ENCODE assay signal across 2 cellular contexts in the genomic region with DNA sequence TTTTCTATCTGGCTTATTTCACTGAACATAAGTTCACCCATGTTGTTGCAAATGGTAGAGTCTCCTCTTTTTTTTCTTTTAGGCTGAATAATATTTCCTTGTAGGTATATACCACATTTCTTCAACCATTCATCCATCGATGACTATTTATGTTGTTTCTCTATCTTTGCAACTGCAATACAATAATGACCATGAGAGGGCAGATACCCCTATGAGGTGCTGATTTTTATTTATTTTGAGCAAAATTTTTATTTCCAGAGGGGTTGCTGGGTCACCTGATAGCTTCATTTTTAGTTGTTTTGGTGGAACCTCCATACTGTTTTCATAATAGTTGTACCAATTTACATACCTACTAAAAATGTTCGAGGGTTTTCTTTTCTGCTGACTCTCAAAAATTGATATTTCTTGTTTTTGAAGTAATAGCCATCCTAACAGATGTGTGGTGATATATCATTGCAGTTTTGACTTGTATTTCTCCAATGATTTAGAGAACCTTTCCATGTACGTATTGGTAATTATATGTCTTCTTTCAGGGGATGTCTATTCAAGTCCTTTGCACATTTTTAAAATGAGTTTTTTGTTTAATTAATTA.
TF ChIP-seq lines count a peak whose summit lies in the region.

No MANE protein-coding gene starts in this region.

TF ChIP-seq in SK-N-SH, 30 proteins besides CTCF, POLR2A, EP300 and RAD21 (continued from another document):
- TF ChIP-seq FOXM1 (IDR thresholded peaks at IDR 0.05; ENCODE audit: low read depth) (no peak), USF1 (IDR thresholded peaks at IDR 0.05; ENCODE audit: borderline replicate concordance, low read depth) (no peak)

TF ChIP-seq in SK-N-SH treated with all-trans-retinoic acid at 6 μM for 48 hours, 23 proteins besides CTCF, POLR2A, EP300 and RAD21 (continued from another document):
- TF ChIP-seq, protein P1, sequence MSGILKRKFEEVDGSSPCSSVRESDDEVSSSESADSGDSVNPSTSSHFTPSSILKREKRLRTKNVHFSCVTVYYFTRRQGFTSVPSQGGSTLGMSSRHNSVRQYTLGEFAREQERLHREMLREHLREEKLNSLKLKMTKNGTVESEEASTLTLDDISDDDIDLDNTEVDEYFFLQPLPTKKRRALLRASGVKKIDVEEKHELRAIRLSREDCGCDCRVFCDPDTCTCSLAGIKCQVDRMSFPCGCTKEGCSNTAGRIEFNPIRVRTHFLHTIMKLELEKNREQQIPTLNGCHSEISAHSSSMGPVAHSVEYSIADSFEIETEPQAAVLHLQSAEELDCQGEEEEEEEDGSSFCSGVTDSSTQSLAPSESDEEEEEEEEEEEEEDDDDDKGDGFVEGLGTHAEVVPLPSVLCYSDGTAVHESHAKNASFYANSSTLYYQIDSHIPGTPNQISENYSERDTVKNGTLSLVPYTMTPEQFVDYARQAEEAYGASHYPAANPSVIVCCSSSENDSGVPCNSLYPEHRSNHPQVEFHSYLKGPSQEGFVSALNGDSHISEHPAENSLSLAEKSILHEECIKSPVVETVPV (CRISPR knock-in tag; IDR thresholded peaks at IDR 0.05): no peak
- TF ChIP-seq ZFP30 (CRISPR knock-in tag; IDR thresholded peaks at IDR 0.05) (no peak), ZNF8 (CRISPR knock-in tag; IDR thresholded peaks at IDR 0.05) (no peak), TOX (CRISPR knock-in tag; IDR thresholded peaks at IDR 0.05; ENCODE audit: borderline replicate concordance) (no peak), ISL1 (CRISPR knock-in tag; IDR thresholded peaks at IDR 0.05) (no peak), ZNF565 (CRISPR knock-in tag; conservative IDR thresholded peaks at IDR 0.05; ENCODE audit: low read depth) (no peak), SNAI2 (CRISPR knock-in tag; IDR thresholded peaks at IDR 0.05) (no peak), PPARA (CRISPR knock-in tag; IDR thresholded peaks at IDR 0.05; ENCODE audit: borderline replicate concordance) (no peak), ZFP3 (CRISPR knock-in tag; IDR thresholded peaks at IDR 0.05) (no peak)
- TF ChIP-seq, protein P2, sequence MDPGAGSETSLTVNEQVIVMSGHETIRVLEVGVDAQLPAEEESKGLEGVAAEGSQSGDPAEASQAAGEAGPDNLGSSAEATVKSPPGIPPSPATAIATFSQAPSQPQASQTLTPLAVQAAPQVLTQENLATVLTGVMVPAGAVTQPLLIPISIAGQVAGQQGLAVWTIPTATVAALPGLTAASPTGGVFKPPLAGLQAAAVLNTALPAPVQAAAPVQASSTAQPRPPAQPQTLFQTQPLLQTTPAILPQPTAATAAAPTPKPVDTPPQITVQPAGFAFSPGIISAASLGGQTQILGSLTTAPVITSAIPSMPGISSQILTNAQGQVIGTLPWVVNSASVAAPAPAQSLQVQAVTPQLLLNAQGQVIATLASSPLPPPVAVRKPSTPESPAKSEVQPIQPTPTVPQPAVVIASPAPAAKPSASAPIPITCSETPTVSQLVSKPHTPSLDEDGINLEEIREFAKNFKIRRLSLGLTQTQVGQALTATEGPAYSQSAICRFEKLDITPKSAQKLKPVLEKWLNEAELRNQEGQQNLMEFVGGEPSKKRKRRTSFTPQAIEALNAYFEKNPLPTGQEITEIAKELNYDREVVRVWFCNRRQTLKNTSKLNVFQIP (CRISPR knock-in tag; IDR thresholded peaks at IDR 0.05; ENCODE audit: borderline replicate concordance, low read depth): no peak
- TF ChIP-seq, protein P3, sequence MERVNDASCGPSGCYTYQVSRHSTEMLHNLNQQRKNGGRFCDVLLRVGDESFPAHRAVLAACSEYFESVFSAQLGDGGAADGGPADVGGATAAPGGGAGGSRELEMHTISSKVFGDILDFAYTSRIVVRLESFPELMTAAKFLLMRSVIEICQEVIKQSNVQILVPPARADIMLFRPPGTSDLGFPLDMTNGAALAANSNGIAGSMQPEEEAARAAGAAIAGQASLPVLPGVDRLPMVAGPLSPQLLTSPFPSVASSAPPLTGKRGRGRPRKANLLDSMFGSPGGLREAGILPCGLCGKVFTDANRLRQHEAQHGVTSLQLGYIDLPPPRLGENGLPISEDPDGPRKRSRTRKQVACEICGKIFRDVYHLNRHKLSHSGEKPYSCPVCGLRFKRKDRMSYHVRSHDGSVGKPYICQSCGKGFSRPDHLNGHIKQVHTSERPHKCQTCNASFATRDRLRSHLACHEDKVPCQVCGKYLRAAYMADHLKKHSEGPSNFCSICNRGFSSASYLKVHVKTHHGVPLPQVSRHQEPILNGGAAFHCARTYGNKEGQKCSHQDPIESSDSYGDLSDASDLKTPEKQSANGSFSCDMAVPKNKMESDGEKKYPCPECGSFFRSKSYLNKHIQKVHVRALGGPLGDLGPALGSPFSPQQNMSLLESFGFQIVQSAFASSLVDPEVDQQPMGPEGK (CRISPR knock-in tag; IDR thresholded peaks at IDR 0.05; ENCODE audit: borderline replicate concordance): no peak
- TF ChIP-seq, protein P4, sequence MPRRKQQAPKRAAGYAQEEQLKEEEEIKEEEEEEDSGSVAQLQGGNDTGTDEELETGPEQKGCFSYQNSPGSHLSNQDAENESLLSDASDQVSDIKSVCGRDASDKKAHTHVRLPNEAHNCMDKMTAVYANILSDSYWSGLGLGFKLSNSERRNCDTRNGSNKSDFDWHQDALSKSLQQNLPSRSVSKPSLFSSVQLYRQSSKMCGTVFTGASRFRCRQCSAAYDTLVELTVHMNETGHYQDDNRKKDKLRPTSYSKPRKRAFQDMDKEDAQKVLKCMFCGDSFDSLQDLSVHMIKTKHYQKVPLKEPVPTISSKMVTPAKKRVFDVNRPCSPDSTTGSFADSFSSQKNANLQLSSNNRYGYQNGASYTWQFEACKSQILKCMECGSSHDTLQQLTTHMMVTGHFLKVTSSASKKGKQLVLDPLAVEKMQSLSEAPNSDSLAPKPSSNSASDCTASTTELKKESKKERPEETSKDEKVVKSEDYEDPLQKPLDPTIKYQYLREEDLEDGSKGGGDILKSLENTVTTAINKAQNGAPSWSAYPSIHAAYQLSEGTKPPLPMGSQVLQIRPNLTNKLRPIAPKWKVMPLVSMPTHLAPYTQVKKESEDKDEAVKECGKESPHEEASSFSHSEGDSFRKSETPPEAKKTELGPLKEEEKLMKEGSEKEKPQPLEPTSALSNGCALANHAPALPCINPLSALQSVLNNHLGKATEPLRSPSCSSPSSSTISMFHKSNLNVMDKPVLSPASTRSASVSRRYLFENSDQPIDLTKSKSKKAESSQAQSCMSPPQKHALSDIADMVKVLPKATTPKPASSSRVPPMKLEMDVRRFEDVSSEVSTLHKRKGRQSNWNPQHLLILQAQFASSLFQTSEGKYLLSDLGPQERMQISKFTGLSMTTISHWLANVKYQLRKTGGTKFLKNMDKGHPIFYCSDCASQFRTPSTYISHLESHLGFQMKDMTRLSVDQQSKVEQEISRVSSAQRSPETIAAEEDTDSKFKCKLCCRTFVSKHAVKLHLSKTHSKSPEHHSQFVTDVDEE (CRISPR knock-in tag; IDR thresholded peaks at IDR 0.05): no peak
TF ChIP-seq in SK-N-SH treated with all-trans-retinoic acid at 6 μM for 48 hours: peak in this region for 0.
